8 cellular contexts compared by ENCODE assay signal in the genomic region with DNA sequence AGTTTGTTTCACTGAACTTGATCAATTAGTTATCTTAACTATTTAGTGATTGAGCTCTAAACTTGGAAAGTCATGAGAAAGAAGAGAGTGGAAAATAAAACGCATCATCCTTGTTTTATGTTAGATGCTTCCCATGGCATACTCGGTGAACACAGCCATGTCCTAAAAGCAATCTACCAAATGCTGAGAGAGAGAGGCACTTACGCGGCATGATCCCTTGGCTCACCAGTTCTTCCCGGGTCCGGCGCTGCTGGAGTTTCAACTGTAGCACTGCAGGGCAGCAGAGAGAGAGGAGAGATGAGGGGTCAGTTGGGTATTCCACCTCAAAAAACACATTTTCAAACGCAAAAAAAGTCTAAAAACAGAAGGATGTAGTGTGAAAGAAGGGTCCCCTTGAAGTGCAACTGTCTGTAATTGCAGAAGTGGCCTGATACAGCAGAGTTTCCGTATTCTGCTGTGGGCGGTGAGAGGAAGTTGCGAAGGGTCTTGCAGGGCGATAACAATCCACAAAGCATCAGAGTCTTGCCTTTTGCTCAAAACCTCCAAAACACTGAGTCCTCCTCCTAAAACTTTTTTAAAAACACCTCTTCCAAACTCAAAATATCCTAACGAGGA.
DNase-seq lines count a peak whose midpoint lies in the region; ATAC-seq, FAIRE-seq and TF ChIP-seq lines count a peak whose summit lies in the region.

No MANE protein-coding gene starts in this region.

- H3K4me3 Mint-ChIP-seq in H9 (no peak overlapping the region), activated B cell treated with CpG ODN at 0.5 μM for 24 hours (peak overlapping the region; percentile 99), endothelial cell (ENCODE audit: unreplicated experiment) (no peak overlapping the region)

- H3K23ac ChIP-seq in H9 (ENCODE audit: insufficient read length, low read depth, low read length) = no peak overlapping the region

- H2BK15ac ChIP-seq in H9 (ENCODE audit: low read depth, low read length) = no peak overlapping the region

- POLR2A ChIA-PET in activated B cell treated with CpG ODN at 0.5 μM for 24 hours (lab: Charles Lee) = interaction anchor here (0.5 to 2.0 kb wide), 6 partner anchors 8 to 265 kb away, joined by 3 to 13 read pairs (median 4); no protein-coding TSS in a partner anchor

- no peaks in the 10 kb centered on the region for H3K4me1 Mint-ChIP-seq in H9
- peaks cover 63% of the 10 kb centered on the region for H3K4me1 Mint-ChIP-seq in activated B cell treated with CpG ODN at 0.5 μM for 24 hours
- peaks cover 32% of the 10 kb centered on the region for H3K4me1 Mint-ChIP-seq in endothelial cell (ENCODE audit: unreplicated experiment)

- H3K4me2 ChIP-seq in H9 (ENCODE audit: insufficient read depth, insufficient read length, low read length) = no peak overlapping the region

- H3K14ac ChIP-seq in H9 (ENCODE audit: insufficient read depth, low read length) = no peak overlapping the region

- no peak overlapping the region for H2BK12ac ChIP-seq in H9 (ENCODE audit: insufficient read length, low read depth, low read length)

- H3K27me3 ChIP-seq in H9 (ENCODE audit: insufficient read depth, low read length) = no peaks in the 10 kb centered on the region

- H2BK120ac ChIP-seq in H9 (ENCODE audit: low read depth, low read length, poor library complexity, severe bottlenecking) = no peak overlapping the region

- no peaks in the 10 kb centered on the region for H3K23me2 ChIP-seq in H9 (ENCODE audit: insufficient read length, low read depth, low read length, poor library complexity, severe bottlenecking)

- FAIRE-seq in frontal cortex (lab: Jason Lieb, UNC) = no peak

- H4K5ac ChIP-seq in H9 (ENCODE audit: insufficient read length, low read depth, low read length) = no peak overlapping the region

- no peak overlapping the region for H3K9ac ChIP-seq in H9 (ENCODE audit: extremely low read depth, insufficient read length, low read length)

- H3K18ac ChIP-seq in H9 (ENCODE audit: insufficient read length, low read depth, low read length) = no peak overlapping the region

- H2AK5ac ChIP-seq in H9 (ENCODE audit: insufficient read length, low read length) = no peak overlapping the region

- H3K36me3 Mint-ChIP-seq in H9 (ENCODE audit: insufficient read depth in 1 of 3, low read depth in 3 of 3) (peaks cover 6 to 14% (median 7%) of the 10 kb centered on the region in 3 experiments; a peak in 6 of 7 replicates), activated B cell treated with CpG ODN at 0.5 μM for 24 hours (ENCODE audit: low read depth) (peaks cover 39% of the 10 kb centered on the region), endothelial cell (ENCODE audit: low read depth, unreplicated experiment) (peaks cover 17% of the 10 kb centered on the region)

- no peak for TF ChIP-seq CTCF in H9 (conservative IDR thresholded peaks at IDR 0.05)
- TF ChIP-seq CTCF in activated B cell treated with CpG ODN at 0.5 μM for 24 hours (IDR thresholded peaks at IDR 0.05) = no peak
- no peak for TF ChIP-seq CTCF in endothelial cell (IDR thresholded peaks at IDR 0.05; ENCODE audit: unreplicated experiment)

- peak; percentile 84 to 85 for DNase-seq in AML-193 (lab: John Stamatoyannopoulos, UW)
- no peak for DNase-seq in H9
- DNase-seq in activated B cell treated with CpG ODN at 0.5 μM for 24 hours = peak; percentile 24
- DNase-seq in endothelial cell (ENCODE audit: low spot score) = no peak
- peak; percentile 18 to 22 for DNase-seq in stimulated activated CD8-positive, alpha-beta memory T cell treated with anti-CD3 and anti-CD28 coated beads, Interleukin-4, amount 100 ng/mL, for 1 hour (ENCODE audit: low read depth in 2 of 2, low spot score in 1 of 2)
- no peak for DNase-seq in DMS79 (lab: John Stamatoyannopoulos, UW)
- no peak for DNase-seq in frontal cortex (ENCODE audit: low spot score in 2 of 2)
- no peak for DNase-seq in OCI-M2 (lab: John Stamatoyannopoulos, UW; ENCODE audit: unreplicated experiment)

- H4K8ac ChIP-seq in H9 (replicated peaks; ENCODE audit: insufficient read length, low read depth, low read length) = no peak overlapping the region

- H3K79me1 ChIP-seq in H9 (ENCODE audit: insufficient read depth, low read depth, low read length, poor library complexity, severe bottlenecking) = no peaks in the 10 kb centered on the region

- H3K9me3 ChIP-seq in H9 (ENCODE audit: control insufficient read depth, low read depth, low read length) = no peaks in the 10 kb centered on the region

- H4K20me1 ChIP-seq in H9 (ENCODE audit: control insufficient read depth, insufficient read depth, insufficient read length) = no peaks in the 10 kb centered on the region

- CTCF ChIA-PET in activated B cell treated with CpG ODN at 0.5 μM for 24 hours (lab: Charles Lee) = interaction anchor here (1.0 to 4.2 kb wide), 4 partner anchors 10 to 26 kb away, joined by 3 to 18 read pairs (median 6); no protein-coding TSS in a partner anchor

- no peak overlapping the region for H4K91ac ChIP-seq in H9 (ENCODE audit: insufficient read length, low read depth, low read length)

- ATAC-seq in activated B cell treated with CpG ODN at 0.5 μM for 24 hours (ENCODE audit: low read depth) = peak; percentile 89

- H3K27me3 Mint-ChIP-seq in H9 (ENCODE audit: low read depth) (no peaks in the 10 kb centered on the region), activated B cell treated with CpG ODN at 0.5 μM for 24 hours (no peaks in the 10 kb centered on the region), endothelial cell (ENCODE audit: unreplicated experiment) (peaks cover 4% of the 10 kb centered on the region)

- no peaks in the 10 kb centered on the region for H3K79me2 ChIP-seq in H9 (ENCODE audit: insufficient read depth, low read length)

- H3K56ac ChIP-seq in H9 (ENCODE audit: insufficient read length, low read depth, low read length) = no peak overlapping the region

- no peak overlapping the region for H3K27ac ChIP-seq in H9 (ENCODE audit: insufficient read length, low read depth, low read length)

- H3K27ac Mint-ChIP-seq in H9 (peak overlapping the region in 2 of 3 experiments; percentile 18 to 69; a peak in 3 of 7 replicates), activated B cell treated with CpG ODN at 0.5 μM for 24 hours (peak overlapping the region; percentile 98), endothelial cell (ENCODE audit: unreplicated experiment) (peak overlapping the region; percentile 86)

- 100% methylated on average over 1 of the region's 13 CpGs for WGBS in H9 (ENCODE audit: extremely low coverage, insufficient read length, low lambda C conversion rate)

- no peak overlapping the region for H2BK5ac ChIP-seq in H9 (ENCODE audit: insufficient read length, low read length)

- H3K4ac ChIP-seq in H9 (ENCODE audit: low read depth, low read length) = no peak overlapping the region

- H2BK20ac ChIP-seq in H9 (ENCODE audit: low read depth, low read length, poor library complexity, severe bottlenecking) = no peak overlapping the region

- no peak overlapping the region for H2AFZ ChIP-seq in H9 (ENCODE audit: low read length)

- intact Hi-C loops in activated B cell treated with CpG ODN at 0.5 μM for 24 hours (cut with micrococcal nuclease) = loop anchor here (1.0 kb wide), 2 partner anchors 24 to 26 kb away; no protein-coding TSS in a partner anchor

- H3K9me3 Mint-ChIP-seq in H9 = no peaks in the 10 kb centered on the region
- no peaks in the 10 kb centered on the region for H3K9me3 Mint-ChIP-seq in activated B cell treated with CpG ODN at 0.5 μM for 24 hours
- no peaks in the 10 kb centered on the region for H3K9me3 Mint-ChIP-seq in endothelial cell (ENCODE audit: unreplicated experiment)

- no peaks in the 10 kb centered on the region for H3K4me1 ChIP-seq in H9 (ENCODE audit: insufficient read depth, low read length)

- H3T11ph ChIP-seq in H9 (ENCODE audit: low read length) = no peak overlapping the region

Comparison
In these comparisons a context has a peak if more than half of its experiments do, and no peak if none do; other contexts are left out.
1. DNase-seq: peak in AML-193 (2 of 2), activated B cell treated with CpG ODN at 0.5 μM for 24 hours (single experiment) and stimulated activated CD8-positive, alpha-beta memory T cell treated with anti-CD3 and anti-CD28 coated beads, Interleukin-4, amount 100 ng/mL, for 1 hour (2 of 2); none in H9 (single experiment), endothelial cell (single experiment), DMS79 (single experiment), frontal cortex (0 of 2) and OCI-M2 (single experiment).
2. H3K27ac Mint-ChIP-seq: peak in every context shown above with its lines; median percentile 98 in activated B cell treated with CpG ODN at 0.5 μM for 24 hours; 86 in endothelial cell; 44 in H9.